11 cellular contexts compared by ENCODE assay signal in genomic region chr5:151238303-151238741, GRCh38.
A peak's percentile ranks its signal among the peaks of the same experiment; 100 is the strongest.
DNase-seq lines count a peak whose midpoint lies in the region; ATAC-seq and TF ChIP-seq lines count a peak whose summit lies in the region.
"Had no signal": no experiment of that assay in that cellular context is flagged by ENCODE, and none has a peak within 500 bp of the region (broad histone marks: within the 10 kb centered on the region; RNA-seq: fewer than 3 reads in every experiment).

No MANE protein-coding gene starts in this region.

- H3K9me3 ChIP-seq in DND-41 (ENCODE audit: insufficient read depth, low read length, severe bottlenecking) = no peaks in the 10 kb centered on the region
- H3K9me3 ChIP-seq in MM.1S (replicated peaks; ENCODE audit: insufficient read depth, low read length) = no peaks in the 10 kb centered on the region

- no peak for DNase-seq in DND-41
- DNase-seq in MM.1S = peak; percentile 73
- peak; percentile 65 for DNase-seq in left kidney (ENCODE audit: low read depth, low spot score)
- no peak for DNase-seq in globus pallidus (ENCODE audit: low spot score)
- DNase-seq in GOT3 (lab: John Stamatoyannopoulos, UW) = no peak
- DNase-seq in NCI-H187 treated with DMSO at 0.1 percent for 48 hours (lab: John Stamatoyannopoulos, UW) = no peak
- DNase-seq: DMS153, hypothalamus, NCI-H1436 had no signal

- peaks cover 100% of the 10 kb centered on the region for H3K79me2 ChIP-seq in DND-41 (ENCODE audit: insufficient read depth, low read length)
- no peaks in the 10 kb centered on the region for H3K79me2 ChIP-seq in MM.1S (ENCODE audit: low read length)

- no peak overlapping the region for H3K4me2 ChIP-seq in DND-41 (ENCODE audit: insufficient read depth, low read length)
- H3K4me2 ChIP-seq in MM.1S (ENCODE audit: low read depth, low read length) = peak overlapping the region; percentile 92

- TF ChIP-seq CTCF in DND-41 (IDR thresholded peaks at IDR 0.05; ENCODE audit: borderline replicate concordance, extremely low read depth, low read length, poor library complexity, severe bottlenecking) (no peak), MM.1S (IDR thresholded peaks at IDR 0.05; ENCODE audit: low read length) (0 out of 2 replicates have a peak, but pooled peaks have one; percentile 9)

- H3K9me2 ChIP-seq in MM.1S (replicated peaks; ENCODE audit: insufficient read depth, low read length) = no peaks in the 10 kb centered on the region

- H3K27ac ChIP-seq in DND-41 (ENCODE audit: low read length) (peak overlapping the region; percentile 25), MM.1S (ENCODE audit: low read length) (peak overlapping the region; percentile 60; the same call in 1 of the 2 replicates)

- H3K27me3 ChIP-seq in DND-41 (ENCODE audit: insufficient read depth, low read length, poor library complexity) (no peaks in the 10 kb centered on the region), MM.1S (replicated peaks; ENCODE audit: insufficient read depth, low read length) (no peaks in the 10 kb centered on the region)

- H3K36me3 ChIP-seq in DND-41 (ENCODE audit: insufficient read depth, low read length) (peaks cover 99% of the 10 kb centered on the region), MM.1S (replicated peaks; ENCODE audit: insufficient read depth, low read length) (no peaks in the 10 kb centered on the region)

- H3F3A ChIP-seq in MM.1S (ENCODE audit: insufficient read depth, low read length) = peaks cover 30% of the 10 kb centered on the region

- H3K4me3 ChIP-seq in DND-41 (ENCODE audit: low read depth in 1 of 2, low read length in 2 of 2) (no peak overlapping the region), MM.1S (ENCODE audit: low read length) (peak overlapping the region; percentile 65)

- H2AFZ ChIP-seq in DND-41 (ENCODE audit: low read depth, low read length) (no peak overlapping the region), MM.1S (ENCODE audit: low read length) (peak overlapping the region; percentile 76)

- ATAC-seq in DND-41 (ENCODE audit: insufficient read depth, low read depth) = no peak
- peak; percentile 44 for ATAC-seq in GM21360 (IDR thresholded peaks at IDR 0.05; ENCODE audit: unreplicated experiment)
- ATAC-seq in activated CD4-positive, CD25-positive, alpha-beta regulatory T cell treated with anti-CD3 and anti-CD28 coated beads, Interleukin-2, amount 50 U/mL, for 24 hours = no peak

- H3K4me1 ChIP-seq in DND-41 (ENCODE audit: insufficient read depth, low read length) (peaks cover 13% of the 10 kb centered on the region; the same call in 1 of the 2 replicates), MM.1S (ENCODE audit: low read length) (peaks cover 27% of the 10 kb centered on the region)

- H4K20me1 ChIP-seq in DND-41 (ENCODE audit: insufficient read depth, low read length) = peaks cover 76% of the 10 kb centered on the region
- H4K20me1 ChIP-seq in MM.1S (ENCODE audit: insufficient read depth, low read length) = no peaks in the 10 kb centered on the region

- H3K9ac ChIP-seq in DND-41 (ENCODE audit: low read depth, low read length) = no peak overlapping the region
- H3K9ac ChIP-seq in MM.1S (ENCODE audit: low read length) = peak overlapping the region; percentile 41

Comparison
In these comparisons a context has a peak if more than half of its experiments do, and no peak if none do; other contexts are left out.
1. DNase-seq: peak in MM.1S (single experiment) and left kidney (single experiment); none in DND-41 (single experiment), globus pallidus (single experiment), GOT3 (single experiment) and NCI-H187 treated with DMSO at 0.1 percent for 48 hours (single experiment).